8 cellular contexts compared by ENCODE assay signal in genomic region chr15:58628206-58629057, GRCh38.
DNase-seq lines count a peak whose midpoint lies in the region; ATAC-seq and TF ChIP-seq lines count a peak whose summit lies in the region.

No MANE protein-coding gene starts in this region.

- TF ChIP-seq POLR2A in ovary (IDR thresholded peaks at IDR 0.05) = no peak

- intact Hi-C loops in ovary (cut with DNase I) = no loop called here

- WGBS in endodermal cell (ENCODE audit: insufficient coverage in 1 of 2, insufficient read length in 1 of 2), 2 experiments = 87 to 100% methylated on average over 1 to 3 of the region's 3 CpGs
- WGBS in ovary, 3 donors = 34 to 43% (median 35%) methylated on average over 3 of the region's 3 CpGs

- H3K4me1 Mint-ChIP-seq in endodermal cell = peaks cover 9% of the 10 kb centered on the region

- H3K4me2 ChIP-seq in DND-41 (ENCODE audit: insufficient read depth, low read length) (peak overlapping the region; percentile 62), OCI-LY1 (ENCODE audit: low read length) (peak overlapping the region; percentile 60)

- H3K4me1 ChIP-seq in DND-41 (ENCODE audit: insufficient read depth, low read length) = peaks cover 24% of the 10 kb centered on the region
- peaks cover 23% of the 10 kb centered on the region for H3K4me1 ChIP-seq in OCI-LY1 (ENCODE audit: insufficient read depth, low read length, severe bottlenecking)
- H3K4me1 ChIP-seq in endodermal cell (ENCODE audit: control insufficient read depth, insufficient read depth, low read length) = no peaks in the 10 kb centered on the region
- H3K4me1 ChIP-seq in ovary (ENCODE audit: insufficient read depth) = no peaks in the 10 kb centered on the region

- peaks cover 66% of the 10 kb centered on the region for H3K36me3 Mint-ChIP-seq in endodermal cell (ENCODE audit: low read depth)

- peak; percentile 86 for ATAC-seq in DND-41 (ENCODE audit: insufficient read depth, low read depth)
- no peak for ATAC-seq in GM19463 (IDR thresholded peaks at IDR 0.05; ENCODE audit: unreplicated experiment)

- H3F3A ChIP-seq in OCI-LY1 (ENCODE audit: insufficient read depth, low read length) = no peaks in the 10 kb centered on the region; the same call in 1 of the 2 replicates

- TF ChIP-seq EP300 in ovary (IDR thresholded peaks at IDR 0.05) = no peak

- H3K27ac Mint-ChIP-seq in endodermal cell = peak overlapping the region; percentile 36

- H3K79me2 ChIP-seq in DND-41 (ENCODE audit: insufficient read depth, low read length) (peaks cover 8% of the 10 kb centered on the region), OCI-LY1 (ENCODE audit: insufficient read depth, low read length) (no peaks in the 10 kb centered on the region)

- H3K36me3 ChIP-seq in DND-41 (ENCODE audit: insufficient read depth, low read length) (peaks cover 49% of the 10 kb centered on the region), OCI-LY1 (ENCODE audit: insufficient read depth, low read length) (peaks cover 78% of the 10 kb centered on the region), endodermal cell (ENCODE audit: control insufficient read depth, insufficient read depth, low read length) (peaks cover 84% of the 10 kb centered on the region), ovary (no peaks in the 10 kb centered on the region)

- DNase-seq in DND-41 = no peak
- no peak for DNase-seq in endodermal cell
- DNase-seq in ovary = no peak
- DNase-seq in NCI-H146 (lab: John Stamatoyannopoulos, UW) = no peak
- DNase-seq in H4 (ENCODE audit: low spot score) = no peak
- no peak for DNase-seq in NCI-H2196 (lab: John Stamatoyannopoulos, UW; ENCODE audit: unreplicated experiment)

- H3K9me3 ChIP-seq in DND-41 (ENCODE audit: insufficient read depth, low read length, severe bottlenecking) = no peaks in the 10 kb centered on the region
- H3K9me3 ChIP-seq in OCI-LY1 (ENCODE audit: low read length) = no peaks in the 10 kb centered on the region
- H3K9me3 ChIP-seq in endodermal cell (ENCODE audit: control insufficient read depth, low read length) = no peaks in the 10 kb centered on the region
- H3K9me3 ChIP-seq in ovary = no peaks in the 10 kb centered on the region

- H2AFZ ChIP-seq in DND-41 (ENCODE audit: low read depth, low read length) (peak overlapping the region; percentile 58), OCI-LY1 (ENCODE audit: low read length) (no peak overlapping the region)

- H3K27me3 Mint-ChIP-seq in endodermal cell (ENCODE audit: insufficient read depth) = no peaks in the 10 kb centered on the region

- H3K4me3 Mint-ChIP-seq in endodermal cell = no peak overlapping the region

- H3K27ac ChIP-seq in DND-41 (ENCODE audit: low read length) = peak overlapping the region; percentile 84
- peak overlapping the region; percentile 45 for H3K27ac ChIP-seq in OCI-LY1 (ENCODE audit: low read depth, low read length, poor library complexity, severe bottlenecking)
- H3K27ac ChIP-seq in endodermal cell (ENCODE audit: low read depth, low read length) = no peak overlapping the region
- H3K27ac ChIP-seq in ovary = peak overlapping the region in 1 of 2 donors; percentile 20

- peaks cover 2% of the 10 kb centered on the region for H3K9me3 Mint-ChIP-seq in endodermal cell

- TF ChIP-seq CTCF in DND-41 (IDR thresholded peaks at IDR 0.05; ENCODE audit: borderline replicate concordance, extremely low read depth, low read length, poor library complexity, severe bottlenecking) = no peak
- no peak for TF ChIP-seq CTCF in OCI-LY1 (IDR thresholded peaks at IDR 0.05; ENCODE audit: low read length)
- no peak for TF ChIP-seq CTCF in endodermal cell (conservative IDR thresholded peaks at IDR 0.05)
- TF ChIP-seq CTCF in ovary (IDR thresholded peaks at IDR 0.05) = no peak

- H3K9ac ChIP-seq in DND-41 (ENCODE audit: low read depth, low read length) = peak overlapping the region; percentile 55
- H3K9ac ChIP-seq in OCI-LY1 (ENCODE audit: low read length) = peak overlapping the region; percentile 38
- H3K9ac ChIP-seq in endodermal cell (ENCODE audit: extremely low read depth, low read length, poor library complexity, severe bottlenecking) = no peak overlapping the region

- H3K4me3 ChIP-seq in DND-41 (ENCODE audit: low read depth in 1 of 2, low read length in 2 of 2) = peak overlapping the region; percentile 2 to 47; a peak in 3 of 4 replicates
- peak overlapping the region; percentile 23 for H3K4me3 ChIP-seq in OCI-LY1 (ENCODE audit: low read depth, low read length, poor library complexity, severe bottlenecking)
- no peak overlapping the region for H3K4me3 ChIP-seq in endodermal cell (ENCODE audit: low read length)
- H3K4me3 ChIP-seq in ovary = peak overlapping the region; percentile 16

- no peaks in the 10 kb centered on the region for H3K9me2 ChIP-seq in OCI-LY1 (ENCODE audit: low read depth, low read length)

- H4K20me1 ChIP-seq in DND-41 (ENCODE audit: insufficient read depth, low read length) = no peaks in the 10 kb centered on the region
- H4K20me1 ChIP-seq in OCI-LY1 (ENCODE audit: insufficient read depth, low read length) = no peaks in the 10 kb centered on the region

- H3K27me3 ChIP-seq in DND-41 (ENCODE audit: insufficient read depth, low read length, poor library complexity) (no peaks in the 10 kb centered on the region), OCI-LY1 (ENCODE audit: insufficient read depth, low read length) (no peaks in the 10 kb centered on the region), endodermal cell (ENCODE audit: control insufficient read depth, insufficient read depth, low read length, poor library complexity, severe bottlenecking) (no peaks in the 10 kb centered on the region), ovary (no peaks in the 10 kb centered on the region)
